Comparison of ENCODE assay signal across 34 cellular contexts in genomic region chr19:42362342-42362741, GRCh38. TPM values are rescaled to one million over a fixed set of nuclear protein-coding genes. Genes with fewer than 3 reads are reported as not detected.
"Had no signal": no experiment of that assay in that cellular context is flagged by ENCODE, and none has a peak within 500 bp of the region (broad histone marks: within the 10 kb centered on the region; RNA-seq: fewer than 3 reads in every experiment).

No MANE protein-coding gene starts in this region.

- FAIRE-seq: endometrium, islet of Langerhans had no signal

- H3K27ac Mint-ChIP-seq: naive thymus-derived CD4-positive, alpha-beta T cell; nephron had no signal

- H3K27me3 Mint-ChIP-seq: effector memory CD8-positive, alpha-beta T cell; naive thymus-derived CD4-positive, alpha-beta T cell had no signal

- ATAC-seq: effector memory CD8-positive, alpha-beta T cell; esophagus mucosa; gastroesophageal sphincter; heart left ventricle; left cardiac atrium; left lung; naive thymus-derived CD4-positive, alpha-beta T cell; sciatic nerve had no signal

- H3K27ac ChIP-seq: coronary artery, epithelial cell of prostate, gastroesophageal sphincter, left lung, neutrophil, prostate gland, right atrium auricular region, stomach had no signal

- H3K36me3 ChIP-seq: prostate gland had no signal

- H3K4me1 ChIP-seq: left lung, prostate gland had no signal

- H3K9me3 ChIP-seq: gastroesophageal sphincter, neutrophil, prostate gland, right atrium auricular region, thyroid gland had no signal

- H3K4me2 ChIP-seq: smooth muscle cell had no signal

- DNase-seq: effector memory CD8-positive, alpha-beta T cell; foreskin fibroblast; hippocampal formation; left cardiac atrium; left lung; mesenchymal stem cell; midbrain; naive thymus-derived CD4-positive, alpha-beta T cell; stimulated activated CD4-positive, alpha-beta T cell treated with anti-CD3 and anti-CD28 coated beads, Interleukin-12 subunit alpha, Interleukin-12 subunit beta, amount 100 ng/mL, for 4 hours; stimulated activated CD4-positive, alpha-beta T cell treated with anti-CD3 and anti-CD28 coated beads, Interleukin-1b, Interleukin-23, amount 100 ng/mL, for 48 hours; stimulated activated CD4-positive, alpha-beta T cell treated with anti-CD3 and anti-CD28 coated beads, Interleukin-4, amount 100 ng/mL, for 1 hour; stimulated activated CD8-positive, alpha-beta memory T cell treated with anti-CD3 and anti-CD28 coated beads, Interleukin-4, amount 100 ng/mL, for 48 hours; stimulated activated naive CD4-positive, alpha-beta T cell treated with Interleukin-2 at 50 U/mL for 16 hours; stomach; thyroid gland; trophoblast cell had no signal

- H3K9me3 Mint-ChIP-seq: effector memory CD8-positive, alpha-beta T cell; nephron had no signal

- H3K4me3 Mint-ChIP-seq: effector memory CD8-positive, alpha-beta T cell; naive thymus-derived CD4-positive, alpha-beta T cell; nephron had no signal

- H3K27me3 ChIP-seq: gastroesophageal sphincter, heart left ventricle, left lung, neutrophil, right atrium auricular region, stomach, thyroid gland had no signal

- H3K4me3 ChIP-seq: coronary artery, gastroesophageal sphincter, heart left ventricle, left lung, prostate gland, right atrium auricular region, smooth muscle cell, stomach, thyroid gland had no signal

RNA-seq across cellular contexts. Expression of gene CNFN, which starts 27.8 kb away (rescaled TPM):
- total RNA-seq: kidney epithelial cell, lung microvascular endothelial cell, osteocyte, temporal lobe had no signal

RNA-seq across cellular contexts. Expression of gene TMEM145, which starts 49.2 kb away (rescaled TPM):
- total RNA-seq: lung microvascular endothelial cell; naive thymus-derived CD4-positive, alpha-beta T cell; sciatic nerve; smooth muscle cell; subcutaneous adipose tissue had no signal
